Comparison of ENCODE assay signal across 1 cellular context in genomic region chr14:33081259-33081658, GRCh38.
TF ChIP-seq lines count a peak whose summit lies in the region.

No MANE protein-coding gene starts in this region.

TF ChIP-seq in HepG2, 621 proteins besides CTCF, POLR2A, EP300 and RAD21 (continued from another document):
- TF ChIP-seq, protein P1, sequence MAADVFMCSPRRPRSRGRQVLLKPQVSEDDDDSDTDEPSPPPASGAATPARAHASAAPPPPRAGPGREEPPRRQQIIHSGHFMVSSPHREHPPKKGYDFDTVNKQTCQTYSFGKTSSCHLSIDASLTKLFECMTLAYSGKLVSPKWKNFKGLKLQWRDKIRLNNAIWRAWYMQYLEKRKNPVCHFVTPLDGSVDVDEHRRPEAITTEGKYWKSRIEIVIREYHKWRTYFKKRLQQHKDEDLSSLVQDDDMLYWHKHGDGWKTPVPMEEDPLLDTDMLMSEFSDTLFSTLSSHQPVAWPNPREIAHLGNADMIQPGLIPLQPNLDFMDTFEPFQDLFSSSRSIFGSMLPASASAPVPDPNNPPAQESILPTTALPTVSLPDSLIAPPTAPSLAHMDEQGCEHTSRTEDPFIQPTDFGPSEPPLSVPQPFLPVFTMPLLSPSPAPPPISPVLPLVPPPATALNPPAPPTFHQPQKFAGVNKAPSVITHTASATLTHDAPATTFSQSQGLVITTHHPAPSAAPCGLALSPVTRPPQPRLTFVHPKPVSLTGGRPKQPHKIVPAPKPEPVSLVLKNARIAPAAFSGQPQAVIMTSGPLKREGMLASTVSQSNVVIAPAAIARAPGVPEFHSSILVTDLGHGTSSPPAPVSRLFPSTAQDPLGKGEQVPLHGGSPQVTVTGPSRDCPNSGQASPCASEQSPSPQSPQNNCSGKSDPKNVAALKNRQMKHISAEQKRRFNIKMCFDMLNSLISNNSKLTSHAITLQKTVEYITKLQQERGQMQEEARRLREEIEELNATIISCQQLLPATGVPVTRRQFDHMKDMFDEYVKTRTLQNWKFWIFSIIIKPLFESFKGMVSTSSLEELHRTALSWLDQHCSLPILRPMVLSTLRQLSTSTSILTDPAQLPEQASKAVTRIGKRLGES (CRISPR knock-in tag; IDR thresholded peaks at IDR 0.05; ENCODE audit: borderline replicate concordance), result no peak
- no peak for TF ChIP-seq ZNF574 (CRISPR knock-in tag; IDR thresholded peaks at IDR 0.05)
- TF ChIP-seq KLF6 (CRISPR knock-in tag; IDR thresholded peaks at IDR 0.05), result no peak
- no peak for TF ChIP-seq AFF4 (CRISPR knock-in tag; IDR thresholded peaks at IDR 0.05)
- no peak for TF ChIP-seq ZNF468 (CRISPR knock-in tag; IDR thresholded peaks at IDR 0.05)
- TF ChIP-seq ZFP41 (CRISPR knock-in tag; IDR thresholded peaks at IDR 0.05; ENCODE audit: borderline replicate concordance), result no peak
